9 cellular contexts compared by ENCODE assay signal in genomic region chr4:113899260-113900177, GRCh38.
DNase-seq lines count a peak whose midpoint lies in the region; ATAC-seq, FAIRE-seq and TF ChIP-seq lines count a peak whose summit lies in the region.
"Had no signal": no experiment of that assay in that cellular context is flagged by ENCODE, and none has a peak within 500 bp of the region (broad histone marks: within the 10 kb centered on the region; RNA-seq: fewer than 3 reads in every experiment).

No MANE protein-coding gene starts in this region.

- H3K4me3 ChIP-seq in naive thymus-derived CD4-positive, alpha-beta T cell (ENCODE audit: low read length), result peak overlapping the region; percentile 14
- H3K4me3 ChIP-seq in adrenal gland, result no peak overlapping the region

- WGBS in adrenal gland, 4 donors, result 79 to 93% (median 84%) methylated on average over 1 of the region's 1 CpG

- H3K36me3 ChIP-seq in naive thymus-derived CD4-positive, alpha-beta T cell (ENCODE audit: control insufficient read depth in 2 of 3, insufficient read depth in 3 of 3, low read length in 3 of 3), result no peaks in the 10 kb centered on the region
- H3K36me3 ChIP-seq in adrenal gland (replicated peaks in 1 of 2), result no peaks in the 10 kb centered on the region

- H3K4me1 ChIP-seq in naive thymus-derived CD4-positive, alpha-beta T cell (ENCODE audit: control insufficient read depth in 2 of 2, insufficient read depth in 2 of 2, low read length in 2 of 2), result peaks cover 53 to 55% of the 10 kb centered on the region in 2 donors
- H3K4me1 ChIP-seq in adrenal gland (replicated peaks in 1 of 2), result no peaks in the 10 kb centered on the region

- FAIRE-seq in RCC 7860 (lab: Jason Lieb, UNC) (peak; percentile 40), HTR-8/SVneo (lab: Jason Lieb, UNC) (no peak)

- ATAC-seq in GM19043 (IDR thresholded peaks at IDR 0.05; ENCODE audit: low read depth, unreplicated experiment) (peak; percentile 91), HG02870 (IDR thresholded peaks at IDR 0.05; ENCODE audit: unreplicated experiment) (peak; percentile 91)
- ATAC-seq in naive thymus-derived CD4-positive, alpha-beta T cell, result peak; percentile 79

- H3K36me3 Mint-ChIP-seq in naive thymus-derived CD4-positive, alpha-beta T cell, result peaks cover 0 to 4% (median 0%) of the 10 kb centered on the region in 5 donors

- H3K9me3 ChIP-seq in naive thymus-derived CD4-positive, alpha-beta T cell (ENCODE audit: control insufficient read depth in 2 of 3, low read length in 3 of 3), result no peaks in the 10 kb centered on the region
- no peaks in the 10 kb centered on the region for H3K9me3 ChIP-seq in adrenal gland (replicated peaks in 1 of 3)

- H3K27ac ChIP-seq in naive thymus-derived CD4-positive, alpha-beta T cell (ENCODE audit: low read depth, low read length), result peak overlapping the region; percentile 58
- no peak overlapping the region for H3K27ac ChIP-seq in adrenal gland

- H3K4me3 Mint-ChIP-seq in naive thymus-derived CD4-positive, alpha-beta T cell, result peak overlapping the region; percentile 45 to 77 (median 70)

- no peak for TF ChIP-seq POLR2A in adrenal gland (IDR thresholded peaks at IDR 0.05)

- TF ChIP-seq CTCF in adrenal gland (IDR thresholded peaks at IDR 0.05), result no peak

- peaks cover 0 to 4% (median 0%) of the 10 kb centered on the region in 11 donors for H3K9me3 Mint-ChIP-seq in naive thymus-derived CD4-positive, alpha-beta T cell

- CTCF ChIA-PET in naive thymus-derived CD4-positive, alpha-beta T cell (lab: Charles Lee), result interaction anchor here (1.1 to 1.5 kb wide), 3 partner anchors 10 to 26 kb away, joined by 3 to 9 read pairs (median 4); no protein-coding TSS in a partner anchor

- no peaks in the 10 kb centered on the region for H3K27me3 Mint-ChIP-seq in naive thymus-derived CD4-positive, alpha-beta T cell

- intact Hi-C loops in naive thymus-derived CD4-positive, alpha-beta T cell (cut with micrococcal nuclease), result loop anchor here (1.0 to 10.0 kb wide), 10 partner anchors 8 to 1755 kb away; partner anchors contain the start of gene FAM241A (in 1 of the 2)
- intact Hi-C loops in adrenal gland (cut with DNase I), result no loop called here

- H3K27me3 ChIP-seq in naive thymus-derived CD4-positive, alpha-beta T cell (ENCODE audit: control insufficient read depth in 2 of 2, insufficient read depth in 2 of 2, low read length in 2 of 2), result no peaks in the 10 kb centered on the region
- H3K27me3 ChIP-seq in adrenal gland, result no peaks in the 10 kb centered on the region

- peaks cover 16 to 81% (median 74%) of the 10 kb centered on the region in 7 donors for H3K4me1 Mint-ChIP-seq in naive thymus-derived CD4-positive, alpha-beta T cell

- DNase-seq in RCC 7860 (ENCODE audit: low spot score) (no peak), HTR-8/SVneo (ENCODE audit: insufficient read length, low spot score) (no peak), GF-D8 (lab: John Stamatoyannopoulos, UW) (no peak), adrenal gland (no peak), NCI-H1105 (lab: John Stamatoyannopoulos, UW) (no peak)
- DNase-seq in naive thymus-derived CD4-positive, alpha-beta T cell, result peak in 7 of 9 donors; percentile 42 to 80 (median 75)
- DNase-seq: mesenchymal stem cell had no signal

- H3K27ac Mint-ChIP-seq in naive thymus-derived CD4-positive, alpha-beta T cell, result peak overlapping the region; percentile 64 to 99 (median 95)

- POLR2A ChIA-PET in naive thymus-derived CD4-positive, alpha-beta T cell (lab: Charles Lee), result interaction anchor here (0.7 to 3.8 kb wide), 9 partner anchors 9 to 259 kb away, joined by 3 to 15 read pairs (median 4); no protein-coding TSS in a partner anchor

Comparison
In these comparisons a context has a peak if more than half of its experiments do, and no peak if none do; other contexts are left out.
1. DNase-seq: peak in naive thymus-derived CD4-positive, alpha-beta T cell (7 of 9); none in RCC 7860 (single experiment), HTR-8/SVneo (single experiment), GF-D8 (single experiment), adrenal gland (0 of 7) and NCI-H1105 (single experiment).
2. intact Hi-C loops: an anchor here in naive thymus-derived CD4-positive, alpha-beta T cell (1.0 to 10.0 kb wide); none called in adrenal gland.
3. Peak in every context shown above with its lines, with median percentiles within 50 percentile points of each other: ATAC-seq.